ENCODE assay signal across 29 cellular contexts in genomic region chr15:49890689-49891088, GRCh38.
"Had no signal": no experiment of that assay in that cellular context is flagged by ENCODE, and none has a peak within 500 bp of the region (broad histone marks: within the 10 kb centered on the region; RNA-seq: fewer than 3 reads in every experiment).

No MANE protein-coding gene starts in this region.

- H3K9me3 ChIP-seq: ovary, psoas muscle, right lobe of liver, sigmoid colon, stomach, thoracic aorta, thyroid gland, tibial nerve, upper lobe of right lung, uterus had no signal

- H2AFZ ChIP-seq: parathyroid adenoma had no signal

- FAIRE-seq: small intestine had no signal

- ATAC-seq: naive thymus-derived CD4-positive, alpha-beta T cell; natural killer cell; psoas muscle; right cardiac atrium; right lobe of liver; stimulated activated effector memory CD8-positive, alpha-beta T cell treated with anti-CD3 and anti-CD28 coated beads, Interleukin-12 subunit alpha, Interleukin-12 subunit beta, amount 100 ng/mL, for 72 hours; stimulated activated naive B cell treated with anti-CD40 and anti-IgM and Interleukin-4, amounts not matched to agents 10 μg/mL and 1 μg/mL and 100 μg/mL, for 72 hours; upper lobe of right lung had no signal

- DNase-seq: naive thymus-derived CD4-positive, alpha-beta T cell; natural killer cell; nephron progenitor cell; occipital lobe; ovary; posterior cingulate gyrus; psoas muscle; right cardiac atrium; right lobe of liver; sigmoid colon; small intestine; stimulated activated CD4-positive, alpha-beta T cell treated with anti-CD3 and anti-CD28 coated beads, Interleukin-15, amount 100 ng/mL, for 24 hours; stimulated activated CD4-positive, alpha-beta T cell treated with anti-CD3 and anti-CD28 coated beads, Interleukin-2, amount 100 ng/mL, for 24 hours; stimulated activated CD4-positive, alpha-beta T cell treated with anti-CD3 and anti-CD28 coated beads, Interleukin-2, amount 100 ng/mL, for 48 hours; stimulated activated CD4-positive, alpha-beta T cell treated with anti-CD3 and anti-CD28 coated beads, Interleukin-4, amount 100 ng/mL, for 24 hours; stimulated activated naive B cell treated with anti-CD40 and anti-IgM and Interleukin-4, amounts not matched to agents 10 μg/mL and 1 μg/mL and 100 μg/mL, for 72 hours; stimulated activated naive CD4-positive, alpha-beta T cell treated with Interleukin-2 at 50 U/mL for 16 hours; stomach; thyroid gland; upper lobe of right lung; uterus had no signal

- H3K36me3 Mint-ChIP-seq: stimulated activated naive B cell treated with anti-CD40 and anti-IgM and Interleukin-4, amounts not matched to agents 10 μg/mL and 1 μg/mL and 100 μg/mL, for 72 hours; type B pancreatic cell had no signal

- H3K27me3 Mint-ChIP-seq: progenitor cell of endocrine pancreas; stimulated activated naive B cell treated with anti-CD40 and anti-IgM and Interleukin-4, amounts not matched to agents 10 μg/mL and 1 μg/mL and 100 μg/mL, for 72 hours; stimulated activated naive CD8-positive, alpha-beta T cell treated with anti-CD3 and anti-CD28 coated beads, Interleukin-15, Interleukin-2, amounts not matched to agents 100 ng/mL and 50 ng/mL, for 24 hours; type B pancreatic cell had no signal

- H3K9me3 Mint-ChIP-seq: naive thymus-derived CD4-positive, alpha-beta T cell; natural killer cell; nephron progenitor cell; stimulated activated effector memory CD8-positive, alpha-beta T cell treated with anti-CD3 and anti-CD28 coated beads, Interleukin-12 subunit alpha, Interleukin-12 subunit beta, amount 100 ng/mL, for 72 hours; stimulated activated naive B cell treated with anti-CD40 and anti-IgM and Interleukin-4, amounts not matched to agents 10 μg/mL and 1 μg/mL and 100 μg/mL, for 72 hours; stimulated activated naive CD8-positive, alpha-beta T cell treated with anti-CD3 and anti-CD28 coated beads, Interleukin-15, Interleukin-2, amounts not matched to agents 100 ng/mL and 50 ng/mL, for 24 hours had no signal

- H3K4me3 ChIP-seq: ovary, psoas muscle, right lobe of liver, sigmoid colon, stomach, thoracic aorta, thyroid gland, tibial nerve, upper lobe of right lung, uterus had no signal

- H3K4me1 ChIP-seq: parathyroid adenoma, psoas muscle, right lobe of liver, upper lobe of right lung had no signal

- H3K27ac Mint-ChIP-seq: naive thymus-derived CD4-positive, alpha-beta T cell; natural killer cell; nephron progenitor cell; progenitor cell of endocrine pancreas; stimulated activated effector memory CD8-positive, alpha-beta T cell treated with anti-CD3 and anti-CD28 coated beads, Interleukin-12 subunit alpha, Interleukin-12 subunit beta, amount 100 ng/mL, for 72 hours; stimulated activated naive B cell treated with anti-CD40 and anti-IgM and Interleukin-4, amounts not matched to agents 10 μg/mL and 1 μg/mL and 100 μg/mL, for 72 hours; stimulated activated naive CD8-positive, alpha-beta T cell treated with anti-CD3 and anti-CD28 coated beads, Interleukin-15, Interleukin-2, amounts not matched to agents 100 ng/mL and 50 ng/mL, for 24 hours; type B pancreatic cell had no signal

- H3K4me3 Mint-ChIP-seq: naive thymus-derived CD4-positive, alpha-beta T cell; natural killer cell; nephron progenitor cell; neural crest cell; stimulated activated effector memory CD8-positive, alpha-beta T cell treated with anti-CD3 and anti-CD28 coated beads, Interleukin-12 subunit alpha, Interleukin-12 subunit beta, amount 100 ng/mL, for 72 hours; stimulated activated naive B cell treated with anti-CD40 and anti-IgM and Interleukin-4, amounts not matched to agents 10 μg/mL and 1 μg/mL and 100 μg/mL, for 72 hours; stimulated activated naive CD8-positive, alpha-beta T cell treated with anti-CD3 and anti-CD28 coated beads, Interleukin-15, Interleukin-2, amounts not matched to agents 100 ng/mL and 50 ng/mL, for 24 hours; type B pancreatic cell had no signal

- H3K36me3 ChIP-seq: ovary, right lobe of liver, sigmoid colon, stomach, thoracic aorta, thyroid gland, tibial nerve, upper lobe of right lung, uterus had no signal

- H3K27ac ChIP-seq: ovary, parathyroid adenoma, psoas muscle, right lobe of liver, sigmoid colon, stomach, thoracic aorta, thyroid gland, tibial nerve, upper lobe of right lung had no signal

- H3K4me1 Mint-ChIP-seq: naive thymus-derived CD4-positive, alpha-beta T cell; nephron progenitor cell; stimulated activated effector memory CD8-positive, alpha-beta T cell treated with anti-CD3 and anti-CD28 coated beads, Interleukin-12 subunit alpha, Interleukin-12 subunit beta, amount 100 ng/mL, for 72 hours; stimulated activated naive B cell treated with anti-CD40 and anti-IgM and Interleukin-4, amounts not matched to agents 10 μg/mL and 1 μg/mL and 100 μg/mL, for 72 hours had no signal

- H3K79me2 ChIP-seq: parathyroid adenoma had no signal

- H3K27me3 ChIP-seq: ovary, right lobe of liver, sigmoid colon, stomach, thyroid gland, tibial nerve, upper lobe of right lung, uterus had no signal
